In the genomic region with DNA sequence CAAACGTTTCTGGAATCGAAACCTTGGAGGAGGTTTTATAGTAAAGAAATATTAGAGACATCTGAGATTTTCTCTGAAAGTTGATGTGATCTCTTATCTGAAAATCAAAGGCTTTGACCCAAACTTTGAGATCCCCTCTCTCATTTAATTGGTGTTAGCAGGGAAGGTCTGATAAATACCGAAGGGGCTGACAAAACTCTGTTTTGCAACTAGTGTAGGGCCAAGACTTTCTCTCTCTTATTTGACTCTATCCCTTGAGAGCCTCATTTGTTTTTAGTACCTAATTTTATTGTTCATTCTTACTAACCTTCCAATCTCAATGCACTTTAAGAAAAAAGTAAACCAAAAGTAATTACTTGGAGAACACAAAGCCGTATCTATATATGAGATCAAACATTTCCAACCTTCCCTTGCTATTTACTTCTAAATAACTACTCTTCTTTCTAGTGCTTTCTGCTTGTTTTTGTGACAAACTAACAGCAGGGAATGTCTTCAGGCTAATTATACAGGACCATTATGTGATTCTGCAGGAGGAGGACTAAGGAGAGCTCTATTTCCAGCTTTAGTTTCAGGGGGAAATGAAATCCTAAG, we compare ENCODE assay signal across 16 cellular contexts. TPM values are rescaled to one million over a fixed set of nuclear protein-coding genes. Genes with fewer than 3 reads are reported as not detected.
DNase-seq lines count a peak whose midpoint lies in the region; ATAC-seq and TF ChIP-seq lines count a peak whose summit lies in the region.
"Had no signal": no experiment of that assay in that cellular context is flagged by ENCODE, and none has a peak within 500 bp of the region (broad histone marks: within the 10 kb centered on the region; RNA-seq: fewer than 3 reads in every experiment).

No MANE protein-coding gene starts in this region.

- H3K27ac Mint-ChIP-seq in natural killer cell (peak overlapping the region in 1 of 2 donors; percentile 7), T-cell (peak overlapping the region; percentile 29 to 85)
- H3K27ac Mint-ChIP-seq in natural killer cell treated with Interleukin-12 subunit alpha and Interleukin-12 subunit beta and Interleukin-15 and Interleukin-18, amount 100 ng/mL, for 72 hours: no peak overlapping the region
- H3K27ac Mint-ChIP-seq: activated B cell treated with CpG ODN at 0.5 μM for 24 hours had no signal

- TF ChIP-seq CTCF in natural killer cell (IDR thresholded peaks at IDR 0.05) (no peak), foreskin fibroblast (IDR thresholded peaks at IDR 0.05; ENCODE audit: low read depth, low read length) (no peak)

- peaks cover 13 to 22% of the 10 kb centered on the region in 2 donors for H3K27me3 Mint-ChIP-seq in natural killer cell (ENCODE audit: low read depth in 2 of 2)
- peaks cover 18 to 27% of the 10 kb centered on the region in 2 donors for H3K27me3 Mint-ChIP-seq in natural killer cell treated with Interleukin-12 subunit alpha and Interleukin-12 subunit beta and Interleukin-15 and Interleukin-18, amount 100 ng/mL, for 72 hours
- peaks cover 5 to 13% of the 10 kb centered on the region in 2 donors for H3K27me3 Mint-ChIP-seq in T-cell

- intact Hi-C loops in natural killer cell (cut with micrococcal nuclease): loop anchor here (5.0 kb wide), 2 partner anchors 126 to 591 kb away; no protein-coding TSS in a partner anchor

- no peaks in the 10 kb centered on the region for H3K36me3 Mint-ChIP-seq in natural killer cell
- H3K36me3 Mint-ChIP-seq in natural killer cell treated with Interleukin-12 subunit alpha and Interleukin-12 subunit beta and Interleukin-15 and Interleukin-18, amount 100 ng/mL, for 72 hours: no peaks in the 10 kb centered on the region
- H3K36me3 Mint-ChIP-seq in T-cell: no peaks in the 10 kb centered on the region

- H3K9me3 Mint-ChIP-seq in natural killer cell: no peaks in the 10 kb centered on the region
- H3K9me3 Mint-ChIP-seq in natural killer cell treated with Interleukin-12 subunit alpha and Interleukin-12 subunit beta and Interleukin-15 and Interleukin-18, amount 100 ng/mL, for 72 hours: no peaks in the 10 kb centered on the region
- no peaks in the 10 kb centered on the region for H3K9me3 Mint-ChIP-seq in T-cell
- H3K9me3 Mint-ChIP-seq: activated B cell treated with CpG ODN at 0.5 μM for 24 hours had no signal

- H3K4me3 Mint-ChIP-seq in natural killer cell (peak overlapping the region; percentile 41), T-cell (peak overlapping the region; percentile 54 to 67 (median 58))
- no peak overlapping the region for H3K4me3 Mint-ChIP-seq in natural killer cell treated with Interleukin-12 subunit alpha and Interleukin-12 subunit beta and Interleukin-15 and Interleukin-18, amount 100 ng/mL, for 72 hours
- H3K4me3 Mint-ChIP-seq: activated B cell treated with CpG ODN at 0.5 μM for 24 hours had no signal

- H3K4me1 Mint-ChIP-seq in natural killer cell (peaks cover 16 to 19% of the 10 kb centered on the region in 2 donors), T-cell (peaks cover 30 to 36% (median 30%) of the 10 kb centered on the region in 3 donors)
- peaks cover 13 to 14% of the 10 kb centered on the region in 2 donors for H3K4me1 Mint-ChIP-seq in natural killer cell treated with Interleukin-12 subunit alpha and Interleukin-12 subunit beta and Interleukin-15 and Interleukin-18, amount 100 ng/mL, for 72 hours (ENCODE audit: low read depth in 2 of 2)

- ATAC-seq in natural killer cell (no peak), T-cell (replicated peaks in 1 of 4) (no peak), GM19351 (IDR thresholded peaks at IDR 0.05; ENCODE audit: unreplicated experiment) (no peak)
- ATAC-seq in natural killer cell treated with Interleukin-12 subunit alpha and Interleukin-12 subunit beta and Interleukin-15 and Interleukin-18, amount 100 ng/mL, for 72 hours: no peak
- ATAC-seq: body of pancreas had no signal

- CTCF ChIA-PET in T-cell (lab: Charles Lee): interaction anchor here (0.7 to 4.3 kb wide), 11 partner anchors 19 to 1593 kb away, joined by 3 to 51 read pairs (median 4); no protein-coding TSS in a partner anchor

- H3K4me3 ChIP-seq in foreskin fibroblast (ENCODE audit: low read depth in 1 of 2, low read length in 2 of 2): peak overlapping the region; percentile 20 to 38
- H3K4me3 ChIP-seq: body of pancreas, SJSA1 had no signal

- POLR2A ChIA-PET in T-cell (lab: Charles Lee): interaction anchor here in 1 of 2 donors (0.5 kb wide), 1 partner anchor 531 kb away, joined by 5 read pairs; no protein-coding TSS in a partner anchor

- no peak for DNase-seq in natural killer cell
- no peak for DNase-seq in natural killer cell treated with Interleukin-12 subunit alpha and Interleukin-12 subunit beta and Interleukin-15 and Interleukin-18, amount 100 ng/mL, for 72 hours (ENCODE audit: low spot score)
- no peak for DNase-seq in T-cell
- DNase-seq in foreskin fibroblast: no peak
- no peak for DNase-seq in NCI-H2081 (lab: John Stamatoyannopoulos, UW)
- no peak for DNase-seq in NCI-H2107 treated with DMSO at 0.1 percent for 48 hours (lab: John Stamatoyannopoulos, UW; ENCODE audit: unreplicated experiment)
- no peak for DNase-seq in middle frontal gyrus (ENCODE audit: extremely low spot score, low spot score)
- DNase-seq: activated B cell treated with CpG ODN at 0.5 μM for 24 hours; body of pancreas; NCI-H1694; stimulated activated CD4-positive, alpha-beta T cell treated with anti-CD3 and anti-CD28 coated beads, Interleukin-2, amount 100 ng/mL, for 48 hours had no signal

RNA-seq across cellular contexts. Expression of a gene that starts 33.4 kb away (rescaled TPM):
- not detected for total RNA-seq in natural killer cell
- not detected for total RNA-seq in natural killer cell treated with Interleukin-12 subunit alpha and Interleukin-12 subunit beta and Interleukin-15 and Interleukin-18, amount 100 ng/mL, for 72 hours
- not detected for total RNA-seq in T-cell
- total RNA-seq: activated B cell treated with CpG ODN at 0.5 μM for 24 hours, body of pancreas, glomerular endothelial cell, IMR-90, SJSA1, vagina had no signal

Comparison
In these comparisons a context has a peak if more than half of its experiments do, and no peak if none do; other contexts are left out.
1. H3K27ac Mint-ChIP-seq: peak in T-cell (2 of 2); none in natural killer cell treated with Interleukin-12 subunit alpha and Interleukin-12 subunit beta and Interleukin-15 and Interleukin-18, amount 100 ng/mL, for 72 hours (0 of 2).